In the genomic region with DNA sequence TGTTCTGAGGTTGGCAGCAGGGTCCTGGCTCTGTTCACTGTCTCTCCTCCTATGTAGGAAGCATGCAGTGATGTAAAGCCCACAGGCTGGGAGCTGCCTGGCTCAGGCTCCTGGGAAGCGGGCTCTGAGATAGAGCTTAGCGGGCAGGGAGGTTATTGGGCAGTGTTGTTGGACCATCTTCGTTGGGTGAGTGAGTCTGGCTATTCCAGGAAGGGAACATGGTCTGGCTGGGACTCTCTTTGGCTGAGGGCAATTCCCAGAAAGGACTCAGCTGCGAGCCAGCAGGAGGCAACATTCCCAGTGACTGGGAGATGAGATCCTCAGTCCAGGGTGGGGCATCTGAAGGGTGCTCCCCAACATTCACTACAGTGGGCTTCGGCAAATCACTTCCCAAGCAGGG, we compare ENCODE assay signal across 31 cellular contexts.
DNase-seq lines count a peak whose midpoint lies in the region; ATAC-seq, FAIRE-seq and TF ChIP-seq lines count a peak whose summit lies in the region.
"Had no signal": no experiment of that assay in that cellular context is flagged by ENCODE, and none has a peak within 500 bp of the region (broad histone marks: within the 10 kb centered on the region; RNA-seq: fewer than 3 reads in every experiment).

No MANE protein-coding gene starts in this region.

- intact Hi-C loops in posterior vena cava (cut with DNase I), result no loop called here

- peaks cover 3% of the 10 kb centered on the region for H3K27me3 ChIP-seq in bronchial epithelial cell (ENCODE audit: control insufficient read depth, insufficient read depth, low read length)
- H3K27me3 ChIP-seq: BLaER1; BLaER1 treated with 17β-estradiol and CSF1 and Interleukin-3, amounts not matched to agents 10 nM and 100 nM had no signal

- no peak for DNase-seq in bronchial epithelial cell (ENCODE audit: low read depth)
- DNase-seq in mesenteric fat pad (ENCODE audit: low spot score), result peak; percentile 59
- peak; percentile 54 for DNase-seq in posterior vena cava (ENCODE audit: low spot score)
- no peak for DNase-seq in H54 (ENCODE audit: insufficient read length, low spot score)
- DNase-seq: 8988T; ACHN; AML-193; BE2C; C1 segment of cervical spinal cord; Caco-2; Calu3; CD4-positive, alpha-beta memory T cell; CD4-positive, alpha-beta T cell; CD4-positive, CD25-positive, alpha-beta regulatory T cell; CD8-positive, alpha-beta memory T cell; CD8-positive, alpha-beta T cell; COR-L47; DMS 273 treated with DMSO at 0.1 percent for 48 hours; DMS153; DMS53; DMS79; DMS79 treated with DMSO at 0.1 percent for 48 hours; DND-41; EL had no signal

- no peaks in the 10 kb centered on the region for H3K36me3 ChIP-seq in bronchial epithelial cell (ENCODE audit: control insufficient read depth, insufficient read depth, low read length)
- H3K36me3 ChIP-seq: BE2C; BLaER1; BLaER1 treated with 17β-estradiol and CSF1 and Interleukin-3, amounts not matched to agents 10 nM and 100 nM had no signal

- no peak for TF ChIP-seq CTCF in bronchial epithelial cell (IDR thresholded peaks at IDR 0.05; ENCODE audit: insufficient read depth, low read length, severe bottlenecking)

- ATAC-seq in GM19035 (IDR thresholded peaks at IDR 0.05; ENCODE audit: unreplicated experiment) (no peak), GM21737 (IDR thresholded peaks at IDR 0.05; ENCODE audit: unreplicated experiment) (no peak)
- ATAC-seq: A549; CD8-positive, alpha-beta T cell had no signal

- FAIRE-seq in bronchial epithelial cell (lab: Jason Lieb, UNC) (peak; percentile 47), H54 (lab: Jason Lieb, UNC) (no peak)
- FAIRE-seq: A204.1, A549, D721Med had no signal

- no peak overlapping the region for H3K4me3 ChIP-seq in bronchial epithelial cell (ENCODE audit: low read depth, low read length)
- H3K4me3 ChIP-seq: A549; BLaER1; BLaER1 treated with 17β-estradiol and CSF1 and Interleukin-3, amounts not matched to agents 10 nM and 100 nM had no signal

- TF ChIP-seq POLR2A in H54 (IDR thresholded peaks at IDR 0.05; ENCODE audit: low read depth, low read length), result no peak

Comparison
In these comparisons a context has a peak if more than half of its experiments do, and no peak if none do; other contexts are left out.
1. DNase-seq: peak in mesenteric fat pad (single experiment) and posterior vena cava (single experiment); none in bronchial epithelial cell (single experiment) and H54 (single experiment).